In genomic region chr1:78607944-78608343, GRCh38 we compare ENCODE assay signal across 1 cellular context.
A peak's percentile ranks its signal among the peaks of the same experiment; 100 is the strongest.
TF ChIP-seq lines count a peak whose summit lies in the region.

No MANE protein-coding gene starts in this region.

TF ChIP-seq in HepG2, 621 proteins besides CTCF, POLR2A, EP300 and RAD21 (continued from another document and continues in another):
- TF ChIP-seq HINFP (CRISPR knock-in tag; IDR thresholded peaks at IDR 0.05; ENCODE audit: low read depth), result peak; percentile 44; the same call in 1 of the 2 replicates
- TF ChIP-seq ZFAT (CRISPR knock-in tag; conservative IDR thresholded peaks at IDR 0.05), result no peak
- TF ChIP-seq SALL1 (CRISPR knock-in tag; IDR thresholded peaks at IDR 0.05), result peak; percentile 60; the same call in 1 of the 2 replicates
- TF ChIP-seq BCLAF1 (IDR thresholded peaks at IDR 0.05), result no peak
- peak; percentile 82 for TF ChIP-seq YY1 (IDR thresholded peaks at IDR 0.05; ENCODE audit: insufficient read depth, insufficient replicate concordance, low read depth, low read length)
- TF ChIP-seq ZNF577 (CRISPR knock-in tag; IDR thresholded peaks at IDR 0.05; ENCODE audit: borderline replicate concordance, low read depth), result no peak
- no peak for TF ChIP-seq ZNF407 (CRISPR knock-in tag; IDR thresholded peaks at IDR 0.05; ENCODE audit: not compliant biosample characterization)
- TF ChIP-seq ZMYM3 (CRISPR knock-in tag; IDR thresholded peaks at IDR 0.05), result peak; percentile 28; the same call in 1 of the 2 replicates
- TF ChIP-seq NFKBIZ (CRISPR knock-in tag; IDR thresholded peaks at IDR 0.05), result no peak
- TF ChIP-seq RFXANK (CRISPR knock-in tag; IDR thresholded peaks at IDR 0.05), result no peak
- 0 out of 2 replicates have a peak, but pooled peaks have one; percentile 16 for TF ChIP-seq MAX (IDR thresholded peaks at IDR 0.05)
- no peak for TF ChIP-seq TCF7L2 (IDR thresholded peaks at IDR 0.05; ENCODE audit: low read depth, low read length)
- TF ChIP-seq HMG20B (CRISPR knock-in tag; conservative IDR thresholded peaks at IDR 0.05), result no peak
- no peak for TF ChIP-seq NR2F2 (IDR thresholded peaks at IDR 0.05; ENCODE audit: borderline replicate concordance, low read depth)
- peak; percentile 63 for TF ChIP-seq DRAP1 (CRISPR knock-in tag; IDR thresholded peaks at IDR 0.05)
- TF ChIP-seq ZXDC (CRISPR knock-in tag; IDR thresholded peaks at IDR 0.05), result no peak
- no peak for TF ChIP-seq ATF4 (CRISPR knock-in tag; IDR thresholded peaks at IDR 0.05)
- 0 out of 2 replicates have a peak, but pooled peaks have one; percentile 32 for TF ChIP-seq ZZZ3 (CRISPR knock-in tag; IDR thresholded peaks at IDR 0.05; ENCODE audit: borderline replicate concordance)
- TF ChIP-seq POLR2AphosphoS2 (IDR thresholded peaks at IDR 0.05; ENCODE audit: low read depth, low read length), result no peak
- no peak for TF ChIP-seq PATZ1 (CRISPR knock-in tag; IDR thresholded peaks at IDR 0.05)
- no peak for TF ChIP-seq ZBTB10 (CRISPR knock-in tag; IDR thresholded peaks at IDR 0.05; ENCODE audit: borderline replicate concordance)
- peak; percentile 56; the same call in 1 of the 2 replicates for TF ChIP-seq ZNF556 (CRISPR knock-in tag; IDR thresholded peaks at IDR 0.05; ENCODE audit: borderline replicate concordance)
- no peak for TF ChIP-seq ZC3H13 (CRISPR knock-in tag; IDR thresholded peaks at IDR 0.05)
- TF ChIP-seq TEAD3 (CRISPR knock-in tag; optimal IDR thresholded peaks at IDR 0.05; ENCODE audit: borderline replicate concordance), result peak; percentile 51
- no peak for TF ChIP-seq THYN1 (CRISPR knock-in tag; IDR thresholded peaks at IDR 0.05; ENCODE audit: borderline replicate concordance, low read depth)
- no peak for TF ChIP-seq ZBTB8A (CRISPR knock-in tag; IDR thresholded peaks at IDR 0.05; ENCODE audit: borderline replicate concordance, low read depth)
- peak; percentile 36; the same call in 1 of the 2 replicates for TF ChIP-seq FOXK1 (CRISPR knock-in tag; IDR thresholded peaks at IDR 0.05; ENCODE audit: borderline replicate concordance, low read depth)
- TF ChIP-seq ZNF619 (CRISPR knock-in tag; IDR thresholded peaks at IDR 0.05), result no peak
- TF ChIP-seq ZNF496 (CRISPR knock-in tag; IDR thresholded peaks at IDR 0.05; ENCODE audit: insufficient replicate concordance), result no peak
- TF ChIP-seq ZMYM4 (CRISPR knock-in tag; IDR thresholded peaks at IDR 0.05), result peak; percentile 55; the same call in 1 of the 2 replicates
- no peak for TF ChIP-seq ZNF230 (CRISPR knock-in tag; IDR thresholded peaks at IDR 0.05)
- no peak for TF ChIP-seq XRCC5 (optimal IDR thresholded peaks at IDR 0.05; ENCODE audit: low read length)
- no peak for TF ChIP-seq BHLHE40 (IDR thresholded peaks at IDR 0.05; ENCODE audit: low read length)
- no peak for TF ChIP-seq ZNF3 (CRISPR knock-in tag; IDR thresholded peaks at IDR 0.05)
- no peak for TF ChIP-seq ZBTB7A (CRISPR knock-in tag; IDR thresholded peaks at IDR 0.05)
